Comparison of ENCODE assay signal across 1 cellular context in the genomic region with DNA sequence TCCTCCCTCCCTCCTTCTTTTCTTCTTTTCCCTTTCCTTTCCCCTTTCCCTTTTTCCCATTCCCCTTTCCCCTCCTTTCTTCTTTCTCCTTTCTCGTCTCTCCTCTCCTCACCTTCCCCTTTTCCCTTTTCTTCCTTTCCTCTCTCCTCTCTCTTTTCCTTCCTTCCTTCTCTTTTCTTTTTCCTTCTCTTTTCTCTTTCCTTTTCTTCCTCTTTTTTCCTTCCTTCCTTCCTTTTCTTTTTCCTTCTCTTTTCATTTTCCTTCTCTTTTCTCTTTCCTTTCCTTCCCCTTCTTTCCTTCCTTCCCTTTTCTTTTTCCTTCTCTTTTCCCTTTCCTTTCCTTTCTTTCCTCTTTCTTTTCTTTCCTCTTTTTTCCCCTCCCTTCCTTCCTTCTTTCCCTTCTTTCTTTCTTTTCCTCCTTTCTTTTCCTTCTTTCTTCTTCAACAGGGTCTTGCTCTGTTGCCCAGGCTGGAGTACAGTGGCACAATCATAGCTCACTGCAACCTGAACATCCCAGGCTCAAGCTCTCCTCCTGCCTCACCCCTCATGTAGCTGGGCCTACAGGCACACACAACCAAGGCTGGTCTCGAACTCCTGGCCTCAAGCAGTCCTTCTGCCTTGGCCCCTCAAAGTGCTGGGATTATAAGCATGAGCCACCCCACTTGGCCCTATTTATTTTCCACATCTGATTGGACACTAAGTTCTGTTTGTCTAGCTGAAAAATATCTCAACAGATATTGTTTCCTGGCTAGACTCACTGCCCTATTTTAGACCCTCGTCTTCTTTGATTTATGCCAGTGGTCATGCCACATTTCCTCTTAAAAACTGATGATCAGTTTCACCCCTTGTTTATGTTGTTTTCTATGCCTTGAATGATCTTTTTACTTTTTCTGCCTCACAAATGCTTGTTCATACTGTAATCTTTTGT.
TF ChIP-seq lines count a peak whose summit lies in the region.

No MANE protein-coding gene starts in this region.

TF ChIP-seq in WTC11, 78 proteins besides CTCF, POLR2A, EP300 and RAD21 (continued from another document):
- TF ChIP-seq, protein P1, sequence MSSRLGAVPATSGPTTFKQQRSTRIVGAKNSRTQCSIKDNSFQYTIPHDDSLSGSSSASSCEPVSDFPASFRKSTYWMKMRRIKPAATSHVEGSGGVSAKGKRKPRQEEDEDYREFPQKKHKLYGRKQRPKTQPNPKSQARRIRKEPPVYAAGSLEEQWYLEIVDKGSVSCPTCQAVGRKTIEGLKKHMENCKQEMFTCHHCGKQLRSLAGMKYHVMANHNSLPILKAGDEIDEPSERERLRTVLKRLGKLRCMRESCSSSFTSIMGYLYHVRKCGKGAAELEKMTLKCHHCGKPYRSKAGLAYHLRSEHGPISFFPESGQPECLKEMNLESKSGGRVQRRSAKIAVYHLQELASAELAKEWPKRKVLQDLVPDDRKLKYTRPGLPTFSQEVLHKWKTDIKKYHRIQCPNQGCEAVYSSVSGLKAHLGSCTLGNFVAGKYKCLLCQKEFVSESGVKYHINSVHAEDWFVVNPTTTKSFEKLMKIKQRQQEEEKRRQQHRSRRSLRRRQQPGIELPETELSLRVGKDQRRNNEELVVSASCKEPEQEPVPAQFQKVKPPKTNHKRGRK (CRISPR knock-in tag; IDR thresholded peaks at IDR 0.05; ENCODE audit: borderline replicate concordance): peak; percentile 88
- TF ChIP-seq, protein P2, sequence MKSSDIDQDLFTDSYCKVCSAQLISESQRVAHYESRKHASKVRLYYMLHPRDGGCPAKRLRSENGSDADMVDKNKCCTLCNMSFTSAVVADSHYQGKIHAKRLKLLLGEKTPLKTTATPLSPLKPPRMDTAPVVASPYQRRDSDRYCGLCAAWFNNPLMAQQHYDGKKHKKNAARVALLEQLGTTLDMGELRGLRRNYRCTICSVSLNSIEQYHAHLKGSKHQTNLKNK (CRISPR knock-in tag; IDR thresholded peaks at IDR 0.05): no peak
- TF ChIP-seq, protein P3, sequence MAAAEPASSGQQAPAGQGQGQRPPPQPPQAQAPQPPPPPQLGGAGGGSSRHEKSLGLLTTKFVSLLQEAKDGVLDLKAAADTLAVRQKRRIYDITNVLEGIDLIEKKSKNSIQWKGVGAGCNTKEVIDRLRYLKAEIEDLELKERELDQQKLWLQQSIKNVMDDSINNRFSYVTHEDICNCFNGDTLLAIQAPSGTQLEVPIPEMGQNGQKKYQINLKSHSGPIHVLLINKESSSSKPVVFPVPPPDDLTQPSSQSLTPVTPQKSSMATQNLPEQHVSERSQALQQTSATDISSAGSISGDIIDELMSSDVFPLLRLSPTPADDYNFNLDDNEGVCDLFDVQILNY (CRISPR knock-in tag; IDR thresholded peaks at IDR 0.05): no peak
- TF ChIP-seq NR2C2 (CRISPR knock-in tag; IDR thresholded peaks at IDR 0.05): no peak
- TF ChIP-seq, protein P4, sequence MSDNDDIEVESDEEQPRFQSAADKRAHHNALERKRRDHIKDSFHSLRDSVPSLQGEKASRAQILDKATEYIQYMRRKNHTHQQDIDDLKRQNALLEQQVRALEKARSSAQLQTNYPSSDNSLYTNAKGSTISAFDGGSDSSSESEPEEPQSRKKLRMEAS (CRISPR knock-in tag; IDR thresholded peaks at IDR 0.05): no peak
- TF ChIP-seq OVOL2 (CRISPR knock-in tag; IDR thresholded peaks at IDR 0.05; ENCODE audit: borderline replicate concordance): no peak
- TF ChIP-seq, protein P5, sequence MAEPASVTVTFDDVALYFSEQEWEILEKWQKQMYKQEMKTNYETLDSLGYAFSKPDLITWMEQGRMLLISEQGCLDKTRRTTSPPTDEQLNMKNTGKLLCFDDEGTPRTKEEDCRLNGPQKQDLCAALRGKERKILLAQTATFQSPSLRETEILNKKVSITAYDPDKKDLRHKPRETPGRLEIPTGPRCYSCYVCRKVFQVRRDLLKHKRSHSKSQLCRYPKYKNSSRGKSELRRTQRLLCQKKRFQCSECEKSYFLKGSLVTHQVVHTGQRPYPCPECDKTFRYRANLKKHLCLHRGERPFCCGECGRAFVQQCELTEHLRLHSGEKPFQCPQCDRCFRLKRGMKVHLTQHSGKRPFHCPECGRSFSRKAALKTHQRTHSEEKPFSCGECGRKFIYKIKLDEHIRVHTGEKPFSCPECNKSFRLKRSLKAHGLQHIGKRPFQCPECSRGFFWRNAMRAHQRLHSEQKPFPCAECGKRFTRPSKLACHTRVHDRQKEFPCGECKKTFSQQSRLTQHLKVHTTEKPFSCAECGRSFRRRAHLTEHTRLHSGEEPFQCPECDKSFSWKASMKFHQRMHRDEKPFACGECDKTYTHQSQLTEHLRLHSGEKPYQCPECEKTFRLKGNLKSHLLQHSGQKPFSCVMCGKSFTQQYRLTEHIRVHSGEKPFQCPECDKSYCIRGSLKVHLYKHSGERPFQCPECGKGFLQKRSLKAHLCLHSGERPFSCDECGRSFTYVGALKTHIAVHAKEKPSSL (CRISPR knock-in tag; conservative IDR thresholded peaks at IDR 0.05): no peak
- TF ChIP-seq ZNF121 (CRISPR knock-in tag; IDR thresholded peaks at IDR 0.05): peak; percentile 98
- TF ChIP-seq, protein P6, sequence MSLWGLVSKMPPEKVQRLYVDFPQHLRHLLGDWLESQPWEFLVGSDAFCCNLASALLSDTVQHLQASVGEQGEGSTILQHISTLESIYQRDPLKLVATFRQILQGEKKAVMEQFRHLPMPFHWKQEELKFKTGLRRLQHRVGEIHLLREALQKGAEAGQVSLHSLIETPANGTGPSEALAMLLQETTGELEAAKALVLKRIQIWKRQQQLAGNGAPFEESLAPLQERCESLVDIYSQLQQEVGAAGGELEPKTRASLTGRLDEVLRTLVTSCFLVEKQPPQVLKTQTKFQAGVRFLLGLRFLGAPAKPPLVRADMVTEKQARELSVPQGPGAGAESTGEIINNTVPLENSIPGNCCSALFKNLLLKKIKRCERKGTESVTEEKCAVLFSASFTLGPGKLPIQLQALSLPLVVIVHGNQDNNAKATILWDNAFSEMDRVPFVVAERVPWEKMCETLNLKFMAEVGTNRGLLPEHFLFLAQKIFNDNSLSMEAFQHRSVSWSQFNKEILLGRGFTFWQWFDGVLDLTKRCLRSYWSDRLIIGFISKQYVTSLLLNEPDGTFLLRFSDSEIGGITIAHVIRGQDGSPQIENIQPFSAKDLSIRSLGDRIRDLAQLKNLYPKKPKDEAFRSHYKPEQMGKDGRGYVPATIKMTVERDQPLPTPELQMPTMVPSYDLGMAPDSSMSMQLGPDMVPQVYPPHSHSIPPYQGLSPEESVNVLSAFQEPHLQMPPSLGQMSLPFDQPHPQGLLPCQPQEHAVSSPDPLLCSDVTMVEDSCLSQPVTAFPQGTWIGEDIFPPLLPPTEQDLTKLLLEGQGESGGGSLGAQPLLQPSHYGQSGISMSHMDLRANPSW (CRISPR knock-in tag; conservative IDR thresholded peaks at IDR 0.05; ENCODE audit: low read depth): no peak
- TF ChIP-seq, protein P7, sequence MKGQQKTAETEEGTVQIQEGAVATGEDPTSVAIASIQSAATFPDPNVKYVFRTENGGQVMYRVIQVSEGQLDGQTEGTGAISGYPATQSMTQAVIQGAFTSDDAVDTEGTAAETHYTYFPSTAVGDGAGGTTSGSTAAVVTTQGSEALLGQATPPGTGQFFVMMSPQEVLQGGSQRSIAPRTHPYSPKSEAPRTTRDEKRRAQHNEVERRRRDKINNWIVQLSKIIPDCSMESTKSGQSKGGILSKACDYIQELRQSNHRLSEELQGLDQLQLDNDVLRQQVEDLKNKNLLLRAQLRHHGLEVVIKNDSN (CRISPR knock-in tag; IDR thresholded peaks at IDR 0.05): no peak
